Comparison of ENCODE assay signal across 1 cellular context in the genomic region with DNA sequence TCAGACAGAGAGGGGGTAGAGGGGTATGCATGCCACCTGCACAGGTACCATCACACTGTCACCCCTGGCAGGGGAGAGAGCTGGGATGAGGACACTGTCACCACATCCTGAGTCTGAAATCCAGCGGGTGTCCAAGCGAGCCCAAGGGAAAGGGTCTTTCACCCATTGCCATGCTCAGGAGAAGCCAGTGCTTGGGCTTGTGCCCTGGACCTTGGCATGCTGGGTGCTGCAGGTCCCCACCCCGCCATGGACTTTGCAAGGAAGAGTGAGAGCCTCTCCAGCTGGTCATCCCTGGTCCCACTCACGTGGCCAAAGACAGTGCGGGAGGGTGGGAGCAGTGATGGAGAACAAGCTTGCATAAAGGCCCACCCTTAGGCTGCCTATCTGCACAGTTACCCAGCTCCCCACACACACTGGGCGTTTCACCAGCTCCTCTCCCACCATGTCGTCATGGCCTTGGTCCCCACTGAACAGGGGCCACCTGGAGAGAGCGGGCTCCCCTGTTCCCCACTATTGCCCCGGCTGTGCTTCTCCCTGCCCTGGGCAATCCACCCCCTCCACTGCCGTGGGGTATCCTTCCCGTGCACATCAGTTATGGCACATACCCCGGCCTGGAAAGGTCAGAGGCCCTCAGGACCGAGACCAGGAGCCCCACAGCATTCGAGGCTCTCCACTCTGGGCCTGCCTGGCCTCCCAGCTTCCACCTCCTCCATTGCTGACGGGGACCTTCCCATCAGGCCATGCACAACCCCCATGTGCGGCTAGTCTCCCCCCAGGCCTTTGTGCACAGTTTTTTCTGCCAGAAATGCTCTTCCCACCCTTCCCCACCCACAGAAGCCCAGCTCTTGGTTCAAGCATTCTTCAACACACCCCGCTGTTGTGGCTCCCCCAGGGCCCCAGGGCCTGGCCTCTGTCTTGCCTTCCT.
TF ChIP-seq lines count a peak whose summit lies in the region.

No MANE protein-coding gene starts in this region.

TF ChIP-seq in HepG2, 621 proteins besides CTCF, POLR2A, EP300 and RAD21:
- TF ChIP-seq FOXJ3 (CRISPR knock-in tag; IDR thresholded peaks at IDR 0.05; ENCODE audit: borderline replicate concordance) = no peak
- TF ChIP-seq PPARG (CRISPR knock-in tag; conservative IDR thresholded peaks at IDR 0.05) = no peak
- no peak for TF ChIP-seq ZNF282 (IDR thresholded peaks at IDR 0.05; ENCODE audit: partially characterized antibody)
- TF ChIP-seq, protein P1, sequence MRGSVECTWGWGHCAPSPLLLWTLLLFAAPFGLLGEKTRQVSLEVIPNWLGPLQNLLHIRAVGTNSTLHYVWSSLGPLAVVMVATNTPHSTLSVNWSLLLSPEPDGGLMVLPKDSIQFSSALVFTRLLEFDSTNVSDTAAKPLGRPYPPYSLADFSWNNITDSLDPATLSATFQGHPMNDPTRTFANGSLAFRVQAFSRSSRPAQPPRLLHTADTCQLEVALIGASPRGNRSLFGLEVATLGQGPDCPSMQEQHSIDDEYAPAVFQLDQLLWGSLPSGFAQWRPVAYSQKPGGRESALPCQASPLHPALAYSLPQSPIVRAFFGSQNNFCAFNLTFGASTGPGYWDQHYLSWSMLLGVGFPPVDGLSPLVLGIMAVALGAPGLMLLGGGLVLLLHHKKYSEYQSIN (CRISPR knock-in tag; IDR thresholded peaks at IDR 0.05; ENCODE audit: borderline replicate concordance) = no peak
TF ChIP-seq in HepG2: peak in this region for 0.
